ENCODE assay signal across 13 cellular contexts in the genomic region with DNA sequence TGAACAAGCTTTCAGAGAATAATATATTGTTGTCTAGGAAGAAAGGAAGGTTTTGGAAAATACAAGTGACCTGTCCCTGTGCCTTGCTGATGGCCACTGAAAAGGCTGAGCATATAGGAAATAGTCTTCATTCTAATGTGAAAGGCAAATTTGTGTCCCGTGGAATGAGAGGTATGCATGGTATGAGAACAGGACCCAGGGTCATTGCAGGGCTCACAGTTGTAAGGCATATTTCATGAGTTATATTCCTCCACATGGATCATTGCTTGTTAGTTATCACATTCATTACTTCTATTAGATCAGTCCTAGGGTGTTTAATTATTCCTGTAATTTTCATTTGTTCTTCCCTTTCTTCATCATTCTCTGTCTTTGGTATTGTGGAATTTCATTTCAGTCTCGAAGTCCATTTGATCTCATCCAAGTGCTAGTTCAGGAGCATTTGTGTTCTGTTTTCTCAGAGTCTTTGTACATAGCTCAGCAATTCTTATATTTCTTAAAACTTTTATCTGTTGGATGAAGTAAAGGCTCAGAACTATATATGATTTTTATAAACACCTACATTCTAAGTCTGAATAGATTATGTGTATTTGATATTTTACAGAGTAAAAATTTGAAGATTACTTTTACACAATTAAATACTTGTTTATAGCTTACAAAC. TPM values are rescaled to one million over a fixed set of nuclear protein-coding genes. Genes with fewer than 3 reads are reported as not detected.
DNase-seq lines count a peak whose midpoint lies in the region; ATAC-seq and TF ChIP-seq lines count a peak whose summit lies in the region.
"Had no signal": no experiment of that assay in that cellular context is flagged by ENCODE, and none has a peak within 500 bp of the region (broad histone marks: within the 10 kb centered on the region; RNA-seq: fewer than 3 reads in every experiment).

No MANE protein-coding gene starts in this region.

- H3K79me1 ChIP-seq in mesendoderm (ENCODE audit: low read length), result no peaks in the 10 kb centered on the region

- H2BK15ac ChIP-seq in mesendoderm (replicated peaks; ENCODE audit: low read depth), result no peak overlapping the region

- H3K9ac ChIP-seq in BLaER1 treated with 17β-estradiol and CSF1 and Interleukin-3, amounts not matched to agents 10 nM and 100 nM, result peak overlapping the region in 1 of 11 experiments; percentile 46; a peak in 1 of 22 replicates
- no peak overlapping the region for H3K9ac ChIP-seq in mesendoderm (ENCODE audit: low read length)

- no peak overlapping the region for H3K56ac ChIP-seq in mesendoderm (ENCODE audit: low read length)

- no peak for TF ChIP-seq POLR2A in lower leg skin (IDR thresholded peaks at IDR 0.05)

- TF ChIP-seq CTCF in lower leg skin (IDR thresholded peaks at IDR 0.05) (no peak), coronary artery (IDR thresholded peaks at IDR 0.05) (no peak)

- no peak overlapping the region for H3K18ac ChIP-seq in mesendoderm (ENCODE audit: low read length)

- H3K23ac ChIP-seq in mesendoderm (ENCODE audit: low read length), result no peak overlapping the region

- H3K4me3 ChIP-seq in BLaER1 treated with 17β-estradiol and CSF1 and Interleukin-3, amounts not matched to agents 10 nM and 100 nM, result no peak overlapping the region
- no peak overlapping the region for H3K4me3 ChIP-seq in mesendoderm (ENCODE audit: low read length)
- no peak overlapping the region for H3K4me3 ChIP-seq in lower leg skin (ENCODE audit: low read depth, poor library complexity, severe bottlenecking)
- no peak overlapping the region for H3K4me3 ChIP-seq in coronary artery
- H3K4me3 ChIP-seq: thyroid gland had no signal

- no peak overlapping the region for H2BK5ac ChIP-seq in mesendoderm (ENCODE audit: low read length)

- no peak overlapping the region for H2BK120ac ChIP-seq in mesendoderm (ENCODE audit: low read depth, low read length)

- H3K9me3 ChIP-seq in BLaER1 treated with 17β-estradiol and CSF1 and Interleukin-3, amounts not matched to agents 10 nM and 100 nM (replicated peaks in 1 of 11), result peaks cover 42 to 66% (median 56%) of the 10 kb centered on the region in 11 experiments
- H3K9me3 ChIP-seq: thyroid gland had no signal

- H3K4me2 ChIP-seq in BLaER1 treated with 17β-estradiol and CSF1 and Interleukin-3, amounts not matched to agents 10 nM and 100 nM, result peak overlapping the region in 10 of 11 experiments; percentile 45 to 77 (median 60); a peak in 16 of 22 replicates
- H3K4me2 ChIP-seq in mesendoderm (ENCODE audit: low read length), result no peak overlapping the region

- WGBS in mesendoderm (ENCODE audit: extremely low coverage, insufficient coverage, low lambda C conversion rate), result no CpG with 5 or more reads among the region's 2 CpGs
- 32 to 38% methylated on average over 2 of the region's 2 CpGs for WGBS in lower leg skin, 2 donors

- peaks cover 0 to 6% (median 0%) of the 10 kb centered on the region in 11 experiments; a peak in 3 of 22 replicates for H3K36me3 ChIP-seq in BLaER1 treated with 17β-estradiol and CSF1 and Interleukin-3, amounts not matched to agents 10 nM and 100 nM
- H3K36me3 ChIP-seq in mesendoderm (ENCODE audit: control insufficient read depth, insufficient read depth, low read length), result no peaks in the 10 kb centered on the region
- H3K36me3 ChIP-seq: thyroid gland had no signal

- H2AK5ac ChIP-seq in mesendoderm (ENCODE audit: low read length), result no peak overlapping the region

- H4K20me1 ChIP-seq in BLaER1 treated with 17β-estradiol and CSF1 and Interleukin-3, amounts not matched to agents 10 nM and 100 nM, result no peaks in the 10 kb centered on the region

- no peak overlapping the region for H3K4ac ChIP-seq in mesendoderm (ENCODE audit: low read depth, low read length)

- no peaks in the 10 kb centered on the region for H3K79me2 ChIP-seq in mesendoderm (ENCODE audit: control insufficient read depth, insufficient read depth, low read length)

- DNase-seq in LHCN-M2 (ENCODE audit: low read depth) (peak; percentile 51), dermis microvascular lymphatic vessel endothelial cell (ENCODE audit: low read depth in 2 of 2) (peak; percentile 63 to 71), mesendoderm (peak; percentile 86), lower leg skin (ENCODE audit: low spot score in 2 of 2) (no peak), coronary artery (ENCODE audit: low spot score) (no peak)
- DNase-seq in activated CD4-positive, alpha-beta T cell treated with anti-CD3 and anti-CD28 coated beads for 1 hour, result no peak
- DNase-seq: activated CD4-positive, alpha-beta T cell treated with anti-CD3 and anti-CD28 coated beads, Interleukin-2, amount 50 U/mL, for 48 hours; aorta; NCI-H1694; SIG-M5; thyroid gland had no signal

- peak overlapping the region in 8 of 11 experiments; percentile 1 to 75 (median 60); a peak in 11 of 22 replicates for H3K27ac ChIP-seq in BLaER1 treated with 17β-estradiol and CSF1 and Interleukin-3, amounts not matched to agents 10 nM and 100 nM
- H3K27ac ChIP-seq in mesendoderm (ENCODE audit: low read depth, low read length) (no peak overlapping the region), coronary artery (no peak overlapping the region)
- H3K27ac ChIP-seq: thyroid gland had no signal

- H3K27me3 ChIP-seq in BLaER1 treated with 17β-estradiol and CSF1 and Interleukin-3, amounts not matched to agents 10 nM and 100 nM, result no peaks in the 10 kb centered on the region
- H3K27me3 ChIP-seq in mesendoderm (ENCODE audit: insufficient read depth, low read length, poor library complexity), result no peaks in the 10 kb centered on the region
- H3K27me3 ChIP-seq: thyroid gland had no signal

- H3K4me1 ChIP-seq in BLaER1 treated with 17β-estradiol and CSF1 and Interleukin-3, amounts not matched to agents 10 nM and 100 nM, result peaks cover 9 to 22% (median 18%) of the 10 kb centered on the region in 10 experiments
- no peaks in the 10 kb centered on the region for H3K4me1 ChIP-seq in mesendoderm (ENCODE audit: control insufficient read depth, low read depth, low read length)
- H3K4me1 ChIP-seq: thyroid gland had no signal

- H4K8ac ChIP-seq in mesendoderm (ENCODE audit: low read depth, low read length), result no peak overlapping the region

- no peak overlapping the region for H4K5ac ChIP-seq in mesendoderm (ENCODE audit: low read length)

- intact Hi-C loops in lower leg skin (cut with DNase I; ENCODE audit: low total_unique reads), result no loop called here

- ATAC-seq in activated CD4-positive, CD25-positive, alpha-beta regulatory T cell treated with anti-CD3 and anti-CD28 coated beads, Interleukin-2, amount 50 U/mL, for 24 hours, result no peak

RNA-seq across cellular contexts. Expression of a gene that starts 39.4 kb away (rescaled TPM):
- 63.9 and 65.7 TPM in 2 replicates for total RNA-seq in LHCN-M2 (2014; rRNA removed)
- polyA plus RNA-seq in LHCN-M2 (2012), result 20.0 TPM
- 67.1 and 122 TPM in 2 replicates for total RNA-seq in dermis microvascular lymphatic vessel endothelial cell
- 28.4 TPM for polyA plus RNA-seq in mesendoderm (2013, experiment 1 of 2)
- polyA plus RNA-seq in mesendoderm (2013, experiment 2 of 2), result 27.2 TPM
- 10 to 100 TPM; 26.5 to 43.6 (median 31.6) TPM for total RNA-seq in lower leg skin

Comparison
In these comparisons a context has a peak if more than half of its experiments do, and no peak if none do; other contexts are left out.
1. H3K27ac ChIP-seq: peak in BLaER1 treated with 17β-estradiol and CSF1 and Interleukin-3, amounts not matched to agents 10 nM and 100 nM (8 of 11); none in mesendoderm (single experiment) and coronary artery (0 of 2).
2. DNase-seq: peak in LHCN-M2 (single experiment), dermis microvascular lymphatic vessel endothelial cell (2 of 2) and mesendoderm (single experiment); none in activated CD4-positive, alpha-beta T cell treated with anti-CD3 and anti-CD28 coated beads for 1 hour (single experiment), lower leg skin (0 of 2) and coronary artery (single experiment).